ENCODE assay signal across 1 cellular context in genomic region chr10:70558871-70559810, GRCh38.
A peak's percentile ranks its signal among the peaks of the same experiment; 100 is the strongest.
TF ChIP-seq lines count a peak whose summit lies in the region.

No MANE protein-coding gene starts in this region.

TF ChIP-seq in K562, 482 proteins besides CTCF, POLR2A, EP300 and RAD21 (continued from another document and continues in another):
- TF ChIP-seq ZBTB40 (IDR thresholded peaks at IDR 0.05) (peak; percentile 38; the same call in 1 of the 2 replicates), ZBTB40 (CRISPR knock-in tag; IDR thresholded peaks at IDR 0.05) (no peak), GTF2E2 (tag; IDR thresholded peaks at IDR 0.05) (no peak), CHCHD3 (CRISPR knock-in tag; IDR thresholded peaks at IDR 0.05) (no peak), SMARCA5 (IDR thresholded peaks at IDR 0.05) (peak; percentile 83; the same call in 1 of the 2 replicates), SIN3A (IDR thresholded peaks at IDR 0.05; ENCODE audit: borderline replicate concordance in 2 of 2, control insufficient read depth in 1 of 2, low read depth in 2 of 2, low read length in 2 of 2) (0 out of 4 replicates have a peak, but pooled peaks of 1 of the 2 experiments have one; percentile 9), ZNF584 (CRISPR knock-in tag; IDR thresholded peaks at IDR 0.05; ENCODE audit: low read depth) (0 out of 2 replicates have a peak, but pooled peaks have one; percentile 72), U2AF1 (optimal IDR thresholded peaks at IDR 0.05; ENCODE audit: low read depth, low read length) (no peak), HOMEZ (CRISPR knock-in tag; IDR thresholded peaks at IDR 0.05) (no peak), HDGF (IDR thresholded peaks at IDR 0.05) (peak; percentile 85; the same call in 1 of the 2 replicates), ZNF41 (CRISPR knock-in tag; conservative IDR thresholded peaks at IDR 0.05) (no peak), NUFIP1 (IDR thresholded peaks at IDR 0.05; ENCODE audit: partially characterized antibody) (no peak), CHD1 (IDR thresholded peaks at IDR 0.05; ENCODE audit: low read length) (peak; percentile 33), SNRNP70 (optimal IDR thresholded peaks at IDR 0.05; ENCODE audit: low read depth, low read length) (no peak), NCOR1 (IDR thresholded peaks at IDR 0.05) (peak; percentile 97)
- TF ChIP-seq, protein P1, sequence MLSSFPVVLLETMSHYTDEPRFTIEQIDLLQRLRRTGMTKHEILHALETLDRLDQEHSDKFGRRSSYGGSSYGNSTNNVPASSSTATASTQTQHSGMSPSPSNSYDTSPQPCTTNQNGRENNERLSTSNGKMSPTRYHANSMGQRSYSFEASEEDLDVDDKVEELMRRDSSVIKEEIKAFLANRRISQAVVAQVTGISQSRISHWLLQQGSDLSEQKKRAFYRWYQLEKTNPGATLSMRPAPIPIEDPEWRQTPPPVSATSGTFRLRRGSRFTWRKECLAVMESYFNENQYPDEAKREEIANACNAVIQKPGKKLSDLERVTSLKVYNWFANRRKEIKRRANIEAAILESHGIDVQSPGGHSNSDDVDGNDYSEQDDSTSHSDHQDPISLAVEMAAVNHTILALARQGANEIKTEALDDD (IDR thresholded peaks at IDR 0.05) = peak; percentile 72; the same call in 1 of the 2 replicates
- TF ChIP-seq, protein P2, sequence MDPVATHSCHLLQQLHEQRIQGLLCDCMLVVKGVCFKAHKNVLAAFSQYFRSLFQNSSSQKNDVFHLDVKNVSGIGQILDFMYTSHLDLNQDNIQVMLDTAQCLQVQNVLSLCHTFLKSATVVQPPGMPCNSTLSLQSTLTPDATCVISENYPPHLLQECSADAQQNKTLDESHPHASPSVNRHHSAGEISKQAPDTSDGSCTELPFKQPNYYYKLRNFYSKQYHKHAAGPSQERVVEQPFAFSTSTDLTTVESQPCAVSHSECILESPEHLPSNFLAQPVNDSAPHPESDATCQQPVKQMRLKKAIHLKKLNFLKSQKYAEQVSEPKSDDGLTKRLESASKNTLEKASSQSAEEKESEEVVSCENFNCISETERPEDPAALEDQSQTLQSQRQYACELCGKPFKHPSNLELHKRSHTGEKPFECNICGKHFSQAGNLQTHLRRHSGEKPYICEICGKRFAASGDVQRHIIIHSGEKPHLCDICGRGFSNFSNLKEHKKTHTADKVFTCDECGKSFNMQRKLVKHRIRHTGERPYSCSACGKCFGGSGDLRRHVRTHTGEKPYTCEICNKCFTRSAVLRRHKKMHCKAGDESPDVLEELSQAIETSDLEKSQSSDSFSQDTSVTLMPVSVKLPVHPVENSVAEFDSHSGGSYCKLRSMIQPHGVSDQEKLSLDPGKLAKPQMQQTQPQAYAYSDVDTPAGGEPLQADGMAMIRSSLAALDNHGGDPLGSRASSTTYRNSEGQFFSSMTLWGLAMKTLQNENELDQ (CRISPR knock-in tag; IDR thresholded peaks at IDR 0.05; ENCODE audit: borderline replicate concordance) = no peak
- TF ChIP-seq, protein P3, sequence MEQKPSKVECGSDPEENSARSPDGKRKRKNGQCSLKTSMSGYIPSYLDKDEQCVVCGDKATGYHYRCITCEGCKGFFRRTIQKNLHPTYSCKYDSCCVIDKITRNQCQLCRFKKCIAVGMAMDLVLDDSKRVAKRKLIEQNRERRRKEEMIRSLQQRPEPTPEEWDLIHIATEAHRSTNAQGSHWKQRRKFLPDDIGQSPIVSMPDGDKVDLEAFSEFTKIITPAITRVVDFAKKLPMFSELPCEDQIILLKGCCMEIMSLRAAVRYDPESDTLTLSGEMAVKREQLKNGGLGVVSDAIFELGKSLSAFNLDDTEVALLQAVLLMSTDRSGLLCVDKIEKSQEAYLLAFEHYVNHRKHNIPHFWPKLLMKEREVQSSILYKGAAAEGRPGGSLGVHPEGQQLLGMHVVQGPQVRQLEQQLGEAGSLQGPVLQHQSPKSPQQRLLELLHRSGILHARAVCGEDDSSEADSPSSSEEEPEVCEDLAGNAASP (IDR thresholded peaks at IDR 0.05) = no peak
- TF ChIP-seq, protein P4, sequence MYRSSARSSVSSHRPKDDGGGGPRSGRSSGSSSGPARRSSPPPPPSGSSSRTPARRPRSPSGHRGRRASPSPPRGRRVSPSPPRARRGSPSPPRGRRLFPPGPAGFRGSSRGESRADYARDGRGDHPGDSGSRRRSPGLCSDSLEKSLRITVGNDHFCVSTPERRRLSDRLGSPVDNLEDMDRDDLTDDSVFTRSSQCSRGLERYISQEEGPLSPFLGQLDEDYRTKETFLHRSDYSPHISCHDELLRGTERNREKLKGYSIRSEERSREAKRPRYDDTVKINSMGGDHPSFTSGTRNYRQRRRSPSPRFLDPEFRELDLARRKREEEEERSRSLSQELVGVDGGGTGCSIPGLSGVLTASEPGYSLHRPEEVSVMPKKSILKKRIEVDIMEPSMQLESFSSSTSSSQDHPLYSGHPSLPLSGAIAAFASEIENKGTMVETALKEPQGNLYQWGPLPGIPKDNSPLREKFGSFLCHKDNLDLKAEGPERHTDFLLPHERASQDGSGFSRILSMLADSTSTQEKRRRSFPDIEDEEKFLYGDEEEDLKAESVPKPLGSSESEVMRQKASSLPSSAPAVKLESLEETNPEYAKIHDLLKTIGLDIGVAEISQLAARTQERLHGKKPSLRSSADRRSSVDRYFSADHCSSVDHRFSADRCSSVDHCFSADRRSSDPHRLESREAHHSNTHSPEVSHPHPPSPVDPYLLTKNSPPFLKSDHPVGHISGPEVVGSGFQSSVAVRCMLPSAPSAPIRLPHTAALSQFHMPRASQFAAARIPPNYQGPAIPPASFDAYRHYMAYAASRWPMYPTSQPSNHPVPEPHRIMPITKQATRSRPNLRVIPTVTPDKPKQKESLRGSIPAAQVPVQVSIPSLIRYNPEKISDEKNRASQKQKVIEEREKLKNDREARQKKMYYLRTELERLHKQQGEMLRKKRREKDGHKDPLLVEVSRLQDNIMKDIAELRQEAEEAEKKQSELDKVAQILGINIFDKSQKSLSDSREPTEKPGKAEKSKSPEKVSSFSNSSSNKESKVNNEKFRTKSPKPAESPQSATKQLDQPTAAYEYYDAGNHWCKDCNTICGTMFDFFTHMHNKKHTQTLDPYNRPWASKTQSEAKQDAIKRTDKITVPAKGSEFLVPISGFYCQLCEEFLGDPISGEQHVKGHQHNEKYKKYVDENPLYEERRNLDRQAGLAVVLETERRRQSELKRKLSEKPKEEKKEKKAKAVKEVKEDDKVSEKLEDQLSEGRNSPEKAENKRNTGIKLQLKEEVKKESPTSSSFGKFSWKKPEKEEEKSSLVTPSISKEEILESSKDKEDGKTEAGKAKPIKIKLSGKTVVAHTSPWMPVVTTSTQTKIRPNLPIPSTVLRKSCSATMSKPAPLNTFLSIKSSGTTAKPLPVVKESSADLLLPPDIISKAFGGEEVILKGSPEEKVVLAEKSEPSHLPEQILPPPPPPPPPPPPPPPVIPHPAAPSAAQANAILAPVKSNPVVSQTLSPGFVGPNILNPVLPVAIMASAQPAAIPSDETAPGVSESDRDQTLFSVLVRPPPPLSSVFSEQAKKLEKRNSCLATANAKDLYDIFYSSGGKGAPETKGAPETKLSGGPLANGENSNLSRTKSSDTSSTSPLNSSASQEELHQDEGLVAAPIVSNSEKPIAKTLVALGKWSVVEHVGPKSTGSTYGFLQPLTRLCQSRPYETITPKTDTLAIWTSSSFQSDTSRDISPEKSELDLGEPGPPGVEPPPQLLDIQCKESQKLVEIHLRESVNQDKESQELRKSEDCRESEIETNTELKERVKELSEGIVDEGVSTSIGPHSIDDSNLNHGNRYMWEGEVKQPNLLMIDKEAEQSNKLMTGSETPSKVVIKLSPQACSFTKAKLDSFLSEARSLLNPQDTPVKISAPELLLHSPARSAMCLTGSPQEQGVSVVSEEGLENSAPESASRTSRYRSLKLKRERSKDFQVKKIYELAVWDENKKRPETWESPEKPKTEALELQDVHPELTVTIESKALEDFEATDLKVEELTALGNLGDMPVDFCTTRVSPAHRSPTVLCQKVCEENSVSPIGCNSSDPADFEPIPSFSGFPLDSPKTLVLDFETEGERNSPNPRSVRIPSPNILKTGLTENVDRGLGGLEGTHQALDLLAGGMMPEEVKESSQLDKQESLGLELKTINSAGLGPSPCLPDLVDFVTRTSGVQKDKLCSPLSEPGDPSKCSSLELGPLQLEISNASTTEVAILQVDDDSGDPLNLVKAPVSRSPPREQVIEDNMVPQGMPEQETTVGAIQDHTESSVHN (IDR thresholded peaks at IDR 0.05; ENCODE audit: borderline replicate concordance in 1 of 2, low read depth in 1 of 2) = no peak
- TF ChIP-seq, protein P5, sequence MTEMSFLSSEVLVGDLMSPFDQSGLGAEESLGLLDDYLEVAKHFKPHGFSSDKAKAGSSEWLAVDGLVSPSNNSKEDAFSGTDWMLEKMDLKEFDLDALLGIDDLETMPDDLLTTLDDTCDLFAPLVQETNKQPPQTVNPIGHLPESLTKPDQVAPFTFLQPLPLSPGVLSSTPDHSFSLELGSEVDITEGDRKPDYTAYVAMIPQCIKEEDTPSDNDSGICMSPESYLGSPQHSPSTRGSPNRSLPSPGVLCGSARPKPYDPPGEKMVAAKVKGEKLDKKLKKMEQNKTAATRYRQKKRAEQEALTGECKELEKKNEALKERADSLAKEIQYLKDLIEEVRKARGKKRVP (CRISPR knock-in tag; IDR thresholded peaks at IDR 0.05) = no peak
- TF ChIP-seq, protein P6, sequence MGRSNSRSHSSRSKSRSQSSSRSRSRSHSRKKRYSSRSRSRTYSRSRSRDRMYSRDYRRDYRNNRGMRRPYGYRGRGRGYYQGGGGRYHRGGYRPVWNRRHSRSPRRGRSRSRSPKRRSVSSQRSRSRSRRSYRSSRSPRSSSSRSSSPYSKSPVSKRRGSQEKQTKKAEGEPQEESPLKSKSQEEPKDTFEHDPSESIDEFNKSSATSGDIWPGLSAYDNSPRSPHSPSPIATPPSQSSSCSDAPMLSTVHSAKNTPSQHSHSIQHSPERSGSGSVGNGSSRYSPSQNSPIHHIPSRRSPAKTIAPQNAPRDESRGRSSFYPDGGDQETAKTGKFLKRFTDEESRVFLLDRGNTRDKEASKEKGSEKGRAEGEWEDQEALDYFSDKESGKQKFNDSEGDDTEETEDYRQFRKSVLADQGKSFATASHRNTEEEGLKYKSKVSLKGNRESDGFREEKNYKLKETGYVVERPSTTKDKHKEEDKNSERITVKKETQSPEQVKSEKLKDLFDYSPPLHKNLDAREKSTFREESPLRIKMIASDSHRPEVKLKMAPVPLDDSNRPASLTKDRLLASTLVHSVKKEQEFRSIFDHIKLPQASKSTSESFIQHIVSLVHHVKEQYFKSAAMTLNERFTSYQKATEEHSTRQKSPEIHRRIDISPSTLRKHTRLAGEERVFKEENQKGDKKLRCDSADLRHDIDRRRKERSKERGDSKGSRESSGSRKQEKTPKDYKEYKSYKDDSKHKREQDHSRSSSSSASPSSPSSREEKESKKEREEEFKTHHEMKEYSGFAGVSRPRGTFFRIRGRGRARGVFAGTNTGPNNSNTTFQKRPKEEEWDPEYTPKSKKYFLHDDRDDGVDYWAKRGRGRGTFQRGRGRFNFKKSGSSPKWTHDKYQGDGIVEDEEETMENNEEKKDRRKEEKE (IDR thresholded peaks at IDR 0.05; ENCODE audit: borderline replicate concordance in 1 of 2, control insufficient read depth in 1 of 2, low read depth in 2 of 2, low read length in 1 of 2) = no peak
